ENCODE assay signal across 16 cellular contexts in genomic region chrX:40721489-40722106, GRCh38. TPM values are rescaled to one million over a fixed set of nuclear protein-coding genes. Genes with fewer than 3 reads are reported as not detected.
DNase-seq lines count a peak whose midpoint lies in the region; ATAC-seq, FAIRE-seq and TF ChIP-seq lines count a peak whose summit lies in the region.
"Had no signal": no experiment of that assay in that cellular context is flagged by ENCODE, and none has a peak within 500 bp of the region (broad histone marks: within the 10 kb centered on the region; RNA-seq: fewer than 3 reads in every experiment).

No MANE protein-coding gene starts in this region.

- H2BK12ac ChIP-seq in trophoblast cell (ENCODE audit: low read length): no peak overlapping the region

- no peak overlapping the region for H3K4me3 Mint-ChIP-seq in activated T-cell treated with anti-CD3 and anti-CD28 coated beads, Interleukin-2, amount 50 U/mL, for 24 hours
- H3K4me3 Mint-ChIP-seq in HFFc6: no peak overlapping the region

- TF ChIP-seq RAD21 in GM12878 (IDR thresholded peaks at IDR 0.05; ENCODE audit: insufficient read depth, low read depth, low read length): no peak

- no peak overlapping the region for H2BK120ac ChIP-seq in trophoblast cell (ENCODE audit: insufficient read depth, low read length, poor library complexity)

- no peaks in the 10 kb centered on the region for H3K9me2 ChIP-seq in OCI-LY7 (ENCODE audit: insufficient read depth, low read length)

- no peak for TF ChIP-seq EP300 in GM12878 (IDR thresholded peaks at IDR 0.05; ENCODE audit: borderline replicate concordance in 1 of 2, control insufficient read depth in 1 of 2, low read depth in 2 of 2, low read length in 2 of 2)

- peaks cover 88% of the 10 kb centered on the region for H3K36me3 Mint-ChIP-seq in activated T-cell treated with anti-CD3 and anti-CD28 coated beads, Interleukin-2, amount 50 U/mL, for 24 hours (ENCODE audit: low read depth)
- H3K36me3 Mint-ChIP-seq in HFFc6 (ENCODE audit: low read depth): peaks cover 14% of the 10 kb centered on the region

- H3K27me3 Mint-ChIP-seq in activated T-cell treated with anti-CD3 and anti-CD28 coated beads, Interleukin-2, amount 50 U/mL, for 24 hours: peaks cover 11% of the 10 kb centered on the region
- no peaks in the 10 kb centered on the region; the same call in 1 of the 2 replicates for H3K27me3 Mint-ChIP-seq in HFFc6 (ENCODE audit: insufficient read depth)

- no peak for FAIRE-seq in GM12878 (lab: Jason Lieb, UNC)
- FAIRE-seq: A204.1, G401.6 had no signal

- WGBS in GM12878 (ENCODE audit: insufficient coverage, insufficient replicate concordance, low lambda C conversion rate, missing lambda C conversion rate): 81% methylated on average over 3 of the region's 3 CpGs
- no CpG with 5 or more reads among the region's 3 CpGs for WGBS in trophoblast cell (ENCODE audit: extremely low coverage, insufficient coverage, insufficient read length)

- SMC1A ChIA-PET in GM12878 (lab: Charles Lee; ENCODE audit: uncharacterized antibody, unreplicated experiment): interaction anchor here (1.3 kb wide), 1 partner anchor 17 kb away, joined by 3 read pairs; no protein-coding TSS in a partner anchor

- BruUV-seq in GM12878 (replicated peaks; lab: Mats Ljungman, UMichigan) (no TSS peak), OCI-LY7 (replicated peaks; lab: Mats Ljungman, UMichigan) (no TSS peak)

- H3K27me3 ChIP-seq in GM12878 (replicated peaks in 1 of 2; ENCODE audit: control insufficient read depth in 2 of 2, insufficient read depth in 2 of 2, low read length in 1 of 2): no peaks in the 10 kb centered on the region
- H3K27me3 ChIP-seq in trophoblast cell (ENCODE audit: insufficient read depth, low read length): no peaks in the 10 kb centered on the region
- H3K27me3 ChIP-seq: SJSA1 had no signal

- no peak overlapping the region for H2BK5ac ChIP-seq in trophoblast cell (ENCODE audit: low read depth, low read length, poor library complexity)

- H3K4me3 ChIP-seq in GM12878 (no peak overlapping the region), trophoblast cell (ENCODE audit: low read depth, low read length) (no peak overlapping the region), OCI-LY7 (ENCODE audit: low read depth, low read length, poor library complexity, severe bottlenecking) (no peak overlapping the region)
- H3K4me3 ChIP-seq: SJSA1 had no signal

- no peak overlapping the region for H3K27ac ChIP-seq in GM12878 (ENCODE audit: control insufficient read depth, insufficient read depth)
- H3K27ac ChIP-seq in trophoblast cell (ENCODE audit: low read depth, low read length): no peak overlapping the region
- no peak overlapping the region for H3K27ac ChIP-seq in OCI-LY7 (ENCODE audit: low read depth, low read length, poor library complexity, severe bottlenecking)
- H3K27ac ChIP-seq: SJSA1 had no signal

- intact Hi-C loops in GM12878 (cut with micrococcal nuclease; ENCODE audit: unreplicated experiment) (no loop called here), OCI-LY7 (cut with micrococcal nuclease; ENCODE audit: unreplicated experiment) (no loop called here)

- no peak overlapping the region for H3K14ac ChIP-seq in trophoblast cell (ENCODE audit: low read length)

- no peak for TF ChIP-seq CTCF in HFFc6 (IDR thresholded peaks at IDR 0.05)
- no peak for TF ChIP-seq CTCF in GM12878 (IDR thresholded peaks at IDR 0.05 in 2 of 3, conservative IDR thresholded peaks at IDR 0.05 in 1 of 3; ENCODE audit: control insufficient read depth in 2 of 3, extremely low read depth in 1 of 3, insufficient read depth in 1 of 3, low read depth in 3 of 3, low read length in 3 of 3)
- TF ChIP-seq CTCF in OCI-LY7 (conservative IDR thresholded peaks at IDR 0.05; ENCODE audit: low read length): no peak

- peaks cover 58% of the 10 kb centered on the region for H3K4me1 Mint-ChIP-seq in activated T-cell treated with anti-CD3 and anti-CD28 coated beads, Interleukin-2, amount 50 U/mL, for 24 hours (ENCODE audit: low read depth)
- peaks cover 40% of the 10 kb centered on the region for H3K4me1 Mint-ChIP-seq in HFFc6 (ENCODE audit: low read depth)

- H2AFZ ChIP-seq in GM12878 (ENCODE audit: control insufficient read depth, low read depth, low read length) (no peak overlapping the region), trophoblast cell (ENCODE audit: insufficient read depth, low read length, poor library complexity) (no peak overlapping the region), OCI-LY7 (ENCODE audit: low read length) (no peak overlapping the region)

- H3K79me2 ChIP-seq in GM12878 (ENCODE audit: control insufficient read depth, insufficient read depth, low read length) (peaks cover 29% of the 10 kb centered on the region), trophoblast cell (ENCODE audit: control insufficient read depth, insufficient read depth, low read length, poor library complexity) (no peaks in the 10 kb centered on the region), OCI-LY7 (ENCODE audit: insufficient read depth, low read depth, low read length) (peaks cover 21% of the 10 kb centered on the region; the same call in 1 of the 2 replicates)

- H3K9ac ChIP-seq in GM12878 (ENCODE audit: control insufficient read depth, insufficient read depth, low read length): no peak overlapping the region
- H3K9ac ChIP-seq in trophoblast cell (ENCODE audit: low read length): no peak overlapping the region

- H3K18ac ChIP-seq in trophoblast cell (ENCODE audit: low read length): no peak overlapping the region

- peaks cover 2% of the 10 kb centered on the region for H3K9me3 Mint-ChIP-seq in activated T-cell treated with anti-CD3 and anti-CD28 coated beads, Interleukin-2, amount 50 U/mL, for 24 hours
- no peaks in the 10 kb centered on the region for H3K9me3 Mint-ChIP-seq in HFFc6

- TF ChIP-seq POLR2A in GM12878 (IDR thresholded peaks at IDR 0.05; ENCODE audit: low read depth, low read length): no peak

- H4K20me1 ChIP-seq in GM12878 (ENCODE audit: control insufficient read depth, insufficient read depth): no peaks in the 10 kb centered on the region
- no peaks in the 10 kb centered on the region for H4K20me1 ChIP-seq in OCI-LY7 (ENCODE audit: insufficient read depth, low read length)

- H3K36me3 ChIP-seq in GM12878 (ENCODE audit: control insufficient read depth in 2 of 2, insufficient read depth in 2 of 2, low read length in 1 of 2) (peaks cover 3 to 6% of the 10 kb centered on the region in 2 experiments; a peak in 3 of 4 replicates), trophoblast cell (ENCODE audit: control insufficient read depth in 1 of 2, insufficient read depth in 2 of 2, low read length in 2 of 2) (peaks cover 3 to 5% of the 10 kb centered on the region in 2 experiments), OCI-LY7 (ENCODE audit: insufficient read depth, low read length) (peaks cover 79% of the 10 kb centered on the region)

- no peak overlapping the region for H3K4ac ChIP-seq in trophoblast cell (ENCODE audit: low read depth, low read length)

- H3K9me3 ChIP-seq in GM12878 (replicated peaks; ENCODE audit: control insufficient read depth, insufficient read depth, low read length) (no peaks in the 10 kb centered on the region; the same call in 2 of the 3 replicates), trophoblast cell (ENCODE audit: insufficient read depth, low read depth, low read length) (no peaks in the 10 kb centered on the region), OCI-LY7 (ENCODE audit: low read length) (no peaks in the 10 kb centered on the region)
- H3K9me3 ChIP-seq: SJSA1 had no signal

- in situ Hi-C loops in GM12878 (cut with MboI): no loop called here

- H3K4me1 ChIP-seq in GM12878 (ENCODE audit: control insufficient read depth, insufficient read depth, low read length): no peaks in the 10 kb centered on the region
- peaks cover 0 to 2% of the 10 kb centered on the region in 2 experiments for H3K4me1 ChIP-seq in trophoblast cell (ENCODE audit: control insufficient read depth in 1 of 2, insufficient read depth in 2 of 2, low read length in 2 of 2)
- H3K4me1 ChIP-seq in OCI-LY7 (ENCODE audit: insufficient read depth, low read length, poor library complexity, severe bottlenecking): no peaks in the 10 kb centered on the region

- 0 out of 3 replicates have a peak, but pooled peaks have one; percentile 27 for ATAC-seq in GM12878

- no peaks in the 10 kb centered on the region for H3K79me1 ChIP-seq in trophoblast cell (ENCODE audit: low read length)

- no peak for DNase-seq in activated T-cell treated with anti-CD3 and anti-CD28 coated beads, Interleukin-2, amount 50 U/mL, for 24 hours
- no peak for DNase-seq in activated T-cell treated with anti-CD3 and anti-CD28 coated beads, Interleukin-2, amount 50 U/mL, for 48 hours
- DNase-seq in HFFc6 (no peak), GM12878 (ENCODE audit: low read depth, low spot score) (no peak), trophoblast cell (peak; percentile 80 to 88), GM03348 (ENCODE audit: low spot score) (no peak), NCI-H82 treated with DMSO at 0.1 percent for 48 hours (lab: John Stamatoyannopoulos, UW; ENCODE audit: unreplicated experiment) (no peak), OCI-LY7 (ENCODE audit: low spot score) (no peak)
- DNase-seq: C1 segment of cervical spinal cord, COR-L47, NCI-H1417, NCI-H2029, NCI-H510A had no signal

- no peak overlapping the region for H4K8ac ChIP-seq in trophoblast cell (ENCODE audit: low read depth, low read length)

- CTCF ChIA-PET in GM12878 (lab: Yijun Ruan, JAX): no interaction called here
- CTCF ChIA-PET in OCI-LY7 (lab: Charles Lee; ENCODE audit: unreplicated experiment): no interaction called here

- no peak overlapping the region for H4K12ac ChIP-seq in trophoblast cell (ENCODE audit: low read depth, low read length)

- peak overlapping the region; percentile 14 for H4K91ac ChIP-seq in trophoblast cell (ENCODE audit: low read depth, low read length)

- peak overlapping the region; percentile 30 for H3K27ac Mint-ChIP-seq in activated T-cell treated with anti-CD3 and anti-CD28 coated beads, Interleukin-2, amount 50 U/mL, for 24 hours
- H3K27ac Mint-ChIP-seq in HFFc6: peak overlapping the region; percentile 24; the same call in 1 of the 2 replicates

- no peak overlapping the region for H3K23ac ChIP-seq in trophoblast cell (ENCODE audit: low read length)

- H3K4me2 ChIP-seq in GM12878 (ENCODE audit: control insufficient read depth, insufficient read depth) (no peak overlapping the region), trophoblast cell (ENCODE audit: low read length) (no peak overlapping the region), OCI-LY7 (ENCODE audit: low read length) (no peak overlapping the region)

- no peak overlapping the region for H2AK5ac ChIP-seq in trophoblast cell (ENCODE audit: low read length)

- RAD21 ChIA-PET in GM12878 (lab: Charles Lee; ENCODE audit: unreplicated experiment): no interaction called here

- POLR2A ChIA-PET in GM12878 (lab: Charles Lee): no interaction called here
- POLR2A ChIA-PET in OCI-LY7 (lab: Charles Lee): no interaction called here

RNA-seq across cellular contexts. Expression of gene MED14, which starts 13.7 kb away (rescaled TPM):
- total RNA-seq in HFFc6 (2021; fragmentation: NEBNext Ultra II Directional; extraction: Animal tissue kit (Norgen Biotek cat#: 25700)): 10 to 100 TPM; 29.0 to 40.5 (median 38.2) TPM
- 223 and 232 TPM in 2 replicates for total RNA-seq in GM12878 (2013; cell fraction: nucleolus; rRNA removed)
- total RNA-seq in GM12878 (2014; rRNA removed) (30.7 and 31.7 TPM in 2 replicates), GM12878 (2014; rRNA removed; fragmentation: Illumina TruSeq; extraction: Trizol) (26.1 and 29.8 TPM in 2 replicates), GM12878 (2021) (43.9 and 46.6 TPM in 2 replicates), OCI-LY7 (2022) (57.0 and 73.8 TPM in 2 replicates)
- 16.1 TPM for polyA plus RNA-seq in GM12878 (2011; ENCODE audit: low read depth)
- polyA plus RNA-seq in GM12878 (2011; rRNA removed) (71.7 and 99.4 TPM in 2 replicates), GM12878 (2014; fragmentation: Illumina TruSeq; extraction: Trizol) (47.4 and 48.4 TPM in 2 replicates), GM12878 (2014; fragmentation: Nextera tagmentation; extraction: Ambion mirVana) (10 to 100 TPM in 1 of 2 experiments, 1 to 10 TPM in 1; 8.8 to 17.0 TPM), GM12878 (2014; rRNA removed) (33.5 and 34.8 TPM in 2 replicates), GM12878 (2016; fragmentation: Nextera tagmentation; extraction: Ambion mirVana) (10 to 100 TPM; 22.5 to 27.1 TPM)
- 74.3 and 85.2 TPM in 2 replicates for polyA plus RNA-seq in GM12878 (2011; cell fraction: cytosol; rRNA removed)
- 144 and 145 TPM in 2 replicates for polyA plus RNA-seq in GM12878 (2011; cell fraction: nucleus; rRNA removed)
- polyA plus RNA-seq in GM12878 (2012): 16.5 and 19.0 TPM in 2 replicates
- polyA minus RNA-seq in GM12878 (2011; rRNA and poly(A)+ RNA removed): 85.5 and 108 TPM in 2 replicates
- polyA minus RNA-seq in GM12878 (2011; cell fraction: cytosol; rRNA and poly(A)+ RNA removed): 34.5 and 47.8 TPM in 2 replicates
- polyA minus RNA-seq in GM12878 (2011; cell fraction: nucleus; rRNA and poly(A)+ RNA removed): 90.3 and 167 TPM in 2 replicates
- 69.2 and 71.0 TPM in 2 replicates for polyA plus RNA-seq in trophoblast cell (2013)
- total RNA-seq in OCI-LY7 (2014; rRNA removed; shearing (Covaris generic)): 28.1 and 39.4 TPM in 2 replicates

Comparison
In these comparisons a context has a peak if more than half of its experiments do, and no peak if none do; other contexts are left out.
1. DNase-seq: peak in trophoblast cell (2 of 2); none in activated T-cell treated with anti-CD3 and anti-CD28 coated beads, Interleukin-2, amount 50 U/mL, for 24 hours (single experiment), activated T-cell treated with anti-CD3 and anti-CD28 coated beads, Interleukin-2, amount 50 U/mL, for 48 hours (0 of 2), HFFc6 (single experiment), GM12878 (single experiment), GM03348 (single experiment), NCI-H82 treated with DMSO at 0.1 percent for 48 hours (single experiment) and OCI-LY7 (single experiment).